ENCODE assay signal across 8 cellular contexts in the genomic region with DNA sequence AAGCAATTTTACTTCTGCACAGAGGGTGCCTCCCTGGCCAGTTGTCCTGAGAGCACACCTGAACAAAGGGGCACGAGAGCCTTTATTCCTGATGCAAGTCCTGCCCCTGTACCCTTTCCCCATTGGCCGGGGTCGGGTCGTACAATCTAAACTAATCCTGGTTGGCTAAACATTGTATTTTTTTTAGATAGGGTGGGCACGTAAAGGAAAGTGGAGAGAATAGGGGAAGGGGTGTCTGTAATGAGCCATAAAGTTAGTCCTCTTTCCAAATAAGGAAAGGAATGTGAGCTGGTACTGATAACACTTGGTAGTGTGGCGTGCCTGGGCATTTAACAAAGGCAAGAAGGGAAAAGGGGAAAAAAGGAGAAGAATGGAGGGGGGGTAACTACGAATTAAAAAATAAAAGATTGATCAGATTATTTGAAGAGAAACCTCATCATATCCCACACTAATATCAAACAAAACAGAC. TPM values are rescaled to one million over a fixed set of nuclear protein-coding genes. Genes with fewer than 3 reads are reported as not detected.
DNase-seq lines count a peak whose midpoint lies in the region; ATAC-seq, FAIRE-seq and TF ChIP-seq lines count a peak whose summit lies in the region.
"Not testable (repeated sequence)": the region's sequence is repeated elsewhere in the genome, so short reads cannot be mapped to it uniquely, and the experiment has no call there.

No MANE protein-coding gene starts in this region.

- peaks cover 76 to 90% (median 87%) of the 10 kb centered on the region in 3 donors for H3K4me1 Mint-ChIP-seq in CD8-positive, alpha-beta memory T cell

- not testable (repeated sequence) for H3K56ac ChIP-seq in mesendoderm (ENCODE audit: low read length)

- ATAC-seq in K562, gastroesophageal sphincter, right cardiac atrium: not testable (repeated sequence)

- H3K79me2 ChIP-seq in K562 (ENCODE audit: control insufficient read depth, insufficient read depth, low read length) = peaks cover 96% of the 10 kb centered on the region
- H3K79me2 ChIP-seq in mesendoderm (ENCODE audit: control insufficient read depth, insufficient read depth, low read length) = not testable (repeated sequence)

- TF ChIP-seq CTCF in HEK293 (tag by site-specific recombination; IDR thresholded peaks at IDR 0.05); K562 (IDR thresholded peaks at IDR 0.05 in 2 of 3, conservative IDR thresholded peaks at IDR 0.05 in 1 of 3; ENCODE audit: insufficient read depth in 2 of 3, low read depth in 1 of 3, low read length in 3 of 3); gastroesophageal sphincter (IDR thresholded peaks at IDR 0.05); neutrophil (IDR thresholded peaks at IDR 0.05): not testable (repeated sequence)

- DNase-seq in CD8-positive, alpha-beta memory T cell; K562 (ENCODE audit: extremely low read depth in 1 of 4, low spot score in 3 of 4); right cardiac atrium: not testable (repeated sequence)
- DNase-seq in mesendoderm = peak; percentile 65

- in situ Hi-C loops in K562 (cut with MboI) = not testable (repeated sequence)

- peak overlapping the region in 4 of 7 donors; percentile 14 to 54 (median 28) for H3K4me3 Mint-ChIP-seq in CD8-positive, alpha-beta memory T cell

- peak; percentile 32 for FAIRE-seq in K562 (lab: Jason Lieb, UNC)

- not testable (repeated sequence) for H3K27me3 ChIP-seq in CD8-positive, alpha-beta memory T cell (ENCODE audit: insufficient read depth, low read length, poor library complexity, severe bottlenecking); K562 (ENCODE audit: control insufficient read depth in 2 of 2, insufficient read depth in 2 of 2, low read length in 2 of 2); gastroesophageal sphincter; right cardiac atrium (ENCODE audit: control insufficient read depth, insufficient read depth); mesendoderm (ENCODE audit: insufficient read depth, low read length, poor library complexity); neutrophil

- not testable (repeated sequence) for BruUV-seq in K562 (replicated peaks; lab: Mats Ljungman, UMichigan)

- not testable (repeated sequence) for H3K27ac ChIP-seq in CD8-positive, alpha-beta memory T cell (ENCODE audit: low read depth, low read length); HEK293 (ENCODE audit: extremely low read depth, low read depth, low read length); K562 (ENCODE audit: extremely low read depth, low read depth, low read length); mesendoderm (ENCODE audit: low read depth, low read length)
- H3K27ac ChIP-seq in gastroesophageal sphincter (peak overlapping the region in 3 of 4 donors; percentile 3 to 16 (median 8)), right cardiac atrium (ENCODE audit: low read length) (peak overlapping the region; percentile 72), neutrophil (peak overlapping the region; percentile 32), urinary bladder (ENCODE audit: low read depth) (peak overlapping the region; percentile 23)

- H2BK15ac ChIP-seq in mesendoderm (replicated peaks; ENCODE audit: low read depth) = not testable (repeated sequence)

- H2AK5ac ChIP-seq in mesendoderm (ENCODE audit: low read length) = not testable (repeated sequence)

- not testable (repeated sequence) for H2BK120ac ChIP-seq in mesendoderm (ENCODE audit: low read depth, low read length)

- TF ChIP-seq RAD21 in K562 (CRISPR knock-in tag; conservative IDR thresholded peaks at IDR 0.05 in 1 of 2, IDR thresholded peaks at IDR 0.05 in 1 of 2) = not testable (repeated sequence)

- WGBS in K562 (ENCODE audit: insufficient coverage, low coverage, missing lambda C conversion rate) = 74% methylated on average over 7 of the region's 7 CpGs
- WGBS in gastroesophageal sphincter (ENCODE audit: low coverage in 1 of 2), 2 donors = 73 to 81% methylated on average over 6 to 7 of the region's 7 CpGs
- WGBS in right cardiac atrium = 68% methylated on average over 7 of the region's 7 CpGs
- no CpG with 5 or more reads among the region's 7 CpGs for WGBS in mesendoderm (ENCODE audit: extremely low coverage, insufficient coverage, low lambda C conversion rate)
- WGBS in urinary bladder = 69% methylated on average over 7 of the region's 7 CpGs

- not testable (repeated sequence) for H3K4ac ChIP-seq in mesendoderm (ENCODE audit: low read depth, low read length)

- H3K18ac ChIP-seq in mesendoderm (ENCODE audit: low read length) = not testable (repeated sequence)

- H2BK5ac ChIP-seq in mesendoderm (ENCODE audit: low read length) = not testable (repeated sequence)

- not testable (repeated sequence) for H4K5ac ChIP-seq in mesendoderm (ENCODE audit: low read length)

- not testable (repeated sequence) for H4K8ac ChIP-seq in mesendoderm (ENCODE audit: low read depth, low read length)

- not testable (repeated sequence) for H3K4me3 ChIP-seq in CD8-positive, alpha-beta memory T cell (ENCODE audit: low read length); HEK293 (ENCODE audit: low read depth, low read length); K562; gastroesophageal sphincter; right cardiac atrium (ENCODE audit: low read length); mesendoderm (ENCODE audit: low read length); neutrophil (ENCODE audit: low read depth in 1 of 2, low read length in 1 of 2); urinary bladder (ENCODE audit: low read depth, low read length)

- not testable (repeated sequence) for H4K20me1 ChIP-seq in K562 (replicated peaks; ENCODE audit: control insufficient read depth, insufficient read depth, low read length)

- TF ChIP-seq POLR2A in K562 (conservative IDR thresholded peaks at IDR 0.05); gastroesophageal sphincter (IDR thresholded peaks at IDR 0.05): not testable (repeated sequence)

- not testable (repeated sequence) for H3K4me2 ChIP-seq in K562 (ENCODE audit: insufficient read depth, low read length); mesendoderm (ENCODE audit: low read length)

- H3K9me1 ChIP-seq in K562 (ENCODE audit: control insufficient read depth, insufficient read depth, low read length) = not testable (repeated sequence)

- not testable (repeated sequence) for H2AFZ ChIP-seq in K562 (ENCODE audit: low read depth, low read length)

- not testable (repeated sequence) for H3K23ac ChIP-seq in mesendoderm (ENCODE audit: low read length)

- H3K9me3 ChIP-seq in CD8-positive, alpha-beta memory T cell (ENCODE audit: low read length); HEK293 (ENCODE audit: control insufficient read depth, insufficient read depth, low read depth, low read length); K562 (replicated peaks; ENCODE audit: control insufficient read depth, insufficient read depth, low read depth, low read length); gastroesophageal sphincter; right cardiac atrium (ENCODE audit: control insufficient read depth, low read length); neutrophil: not testable (repeated sequence)

- not testable (repeated sequence) for H3K36me3 ChIP-seq in CD8-positive, alpha-beta memory T cell (ENCODE audit: insufficient read depth, low read length); HEK293 (ENCODE audit: control insufficient read depth in 2 of 2, insufficient read depth in 1 of 2, low read length in 2 of 2); gastroesophageal sphincter; mesendoderm (ENCODE audit: control insufficient read depth, insufficient read depth, low read length); neutrophil; urinary bladder (ENCODE audit: insufficient read depth)
- H3K36me3 ChIP-seq in K562 (ENCODE audit: control insufficient read depth, insufficient read depth, low read length) = peaks cover 33% of the 10 kb centered on the region; the same call in 2 of the 3 replicates

- not testable (repeated sequence) for H3K27me3 Mint-ChIP-seq in CD8-positive, alpha-beta memory T cell

- not testable (repeated sequence) for TF ChIP-seq EP300 in K562 (IDR thresholded peaks at IDR 0.05; ENCODE audit: low read length); gastroesophageal sphincter (IDR thresholded peaks at IDR 0.05)

- intact Hi-C loops in K562 (cut with micrococcal nuclease); right cardiac atrium (cut with DNase I): not testable (repeated sequence)

- peak overlapping the region in 1 of 8 donors; percentile 20 for H3K27ac Mint-ChIP-seq in CD8-positive, alpha-beta memory T cell

- POLR2A ChIA-PET in CD8-positive, alpha-beta memory T cell (lab: Charles Lee); HEK293 (lab: Yijun Ruan, JAX); K562 (lab: Yijun Ruan, JAX): not testable (repeated sequence)

- H3K79me1 ChIP-seq in mesendoderm (ENCODE audit: low read length) = not testable (repeated sequence)

- H3K4me1 ChIP-seq in CD8-positive, alpha-beta memory T cell (ENCODE audit: insufficient read depth, low read length) = peaks cover 14% of the 10 kb centered on the region
- H3K4me1 ChIP-seq in HEK293 (ENCODE audit: control insufficient read depth, insufficient read depth, low read length); K562 (replicated peaks in 1 of 2; ENCODE audit: control insufficient read depth in 2 of 2, insufficient read depth in 2 of 2, low read length in 2 of 2); right cardiac atrium (ENCODE audit: control insufficient read depth, insufficient read depth, low read length); mesendoderm (ENCODE audit: control insufficient read depth, low read depth, low read length); urinary bladder (ENCODE audit: insufficient read depth): not testable (repeated sequence)
- H3K4me1 ChIP-seq in gastroesophageal sphincter (peaks cover 0 to 29% (median 2%) of the 10 kb centered on the region in 3 donors), neutrophil (ENCODE audit: control insufficient read depth in 1 of 2, insufficient read depth in 1 of 2, low read depth in 1 of 2, low read length in 1 of 2) (peaks cover 42 to 54% of the 10 kb centered on the region in 2 experiments)

- H3K9me3 Mint-ChIP-seq in CD8-positive, alpha-beta memory T cell = not testable (repeated sequence)

- CTCF ChIA-PET in CD8-positive, alpha-beta memory T cell (lab: Charles Lee); HEK293 (lab: Yijun Ruan, JAX); K562 (lab: Yijun Ruan, JAX; ENCODE audit: low intra/inter-chr PET ratio): not testable (repeated sequence)

- peaks cover 9 to 45% (median 11%) of the 10 kb centered on the region in 3 donors for H3K36me3 Mint-ChIP-seq in CD8-positive, alpha-beta memory T cell

- H3K9ac ChIP-seq in K562 (ENCODE audit: insufficient read depth in 1 of 2, low read depth in 2 of 2, low read length in 2 of 2); mesendoderm (ENCODE audit: low read length): not testable (repeated sequence)

RNA-seq across cellular contexts. Expression of a gene that starts 20.8 kb away (rescaled TPM):
- 10 to 100 TPM; 46.1 to 46.9 TPM for total RNA-seq in CD8-positive, alpha-beta memory T cell
- 51.9 TPM for polyA plus RNA-seq in CD8-positive, alpha-beta memory T cell
- total RNA-seq in K562 (2011; cell fraction: chromatin; rRNA removed; ENCODE audit: low replicate concordance) = 22.5 and 38.1 TPM in 2 replicates
- total RNA-seq in K562 (2011; cell fraction: nucleolus; rRNA removed) = 17.6 and 18.8 TPM in 2 replicates
- 24.0 and 38.3 TPM in 2 replicates for total RNA-seq in K562 (2011; cell fraction: nucleoplasm; rRNA removed)
- total RNA-seq in K562 (2014; rRNA removed) (57.2 and 59.8 TPM in 2 replicates), K562 (2014; rRNA removed; fragmentation: Illumina TruSeq; extraction: Trizol) (64.3 and 73.5 TPM in 2 replicates), K562 (2015; rRNA removed; fragmentation: Illumina TruSeq; extraction: Trizol) (66.1 and 69.6 TPM in 2 replicates), K562 (2021) (70.9 and 71.1 TPM in 2 replicates), gastroesophageal sphincter (10 to 100 TPM; 43.2 to 88.9 (median 59.5) TPM), right cardiac atrium (10 to 100 TPM; 58.4 to 72.0 (median 61.3) TPM), urinary bladder (64.4 TPM)
- polyA plus RNA-seq in K562 (2011; rRNA removed) (79.3 and 106 TPM in 2 replicates), K562 (2014; fragmentation: Illumina TruSeq; extraction: Trizol) (62.9 and 71.3 TPM in 2 replicates), K562 (2014; fragmentation: Nextera tagmentation; extraction: Ambion mirVana) (10 to 100 TPM; 26.9 to 31.2 TPM), K562 (2014; rRNA removed) (53.8 and 62.2 TPM in 2 replicates), right cardiac atrium (53.1 TPM), urinary bladder (47.1 TPM)
- 37.4 and 45.8 TPM in 2 replicates for polyA plus RNA-seq in K562 (2011; cell fraction: cytosol; rRNA removed)
- polyA plus RNA-seq in K562 (2011; cell fraction: nucleus; rRNA removed) = 26.6 and 37.4 TPM in 2 replicates
- 45.3 and 51.5 TPM in 2 replicates for polyA plus RNA-seq in K562 (2012)
- 59.4 and 61.4 TPM in 2 replicates for polyA minus RNA-seq in K562 (2011; rRNA and poly(A)+ RNA removed)
- 33.0 and 37.2 TPM in 2 replicates for polyA minus RNA-seq in K562 (2011; cell fraction: cytosol; rRNA and poly(A)+ RNA removed)
- polyA minus RNA-seq in K562 (2011; cell fraction: nucleus; rRNA and poly(A)+ RNA removed) = 25.4 and 30.1 TPM in 2 replicates
- 23.7 TPM for polyA plus RNA-seq in mesendoderm (2013, experiment 1 of 2)
- 23.2 TPM for polyA plus RNA-seq in mesendoderm (2013, experiment 2 of 2)
